ENCODE assay signal across 17 cellular contexts in the genomic region with DNA sequence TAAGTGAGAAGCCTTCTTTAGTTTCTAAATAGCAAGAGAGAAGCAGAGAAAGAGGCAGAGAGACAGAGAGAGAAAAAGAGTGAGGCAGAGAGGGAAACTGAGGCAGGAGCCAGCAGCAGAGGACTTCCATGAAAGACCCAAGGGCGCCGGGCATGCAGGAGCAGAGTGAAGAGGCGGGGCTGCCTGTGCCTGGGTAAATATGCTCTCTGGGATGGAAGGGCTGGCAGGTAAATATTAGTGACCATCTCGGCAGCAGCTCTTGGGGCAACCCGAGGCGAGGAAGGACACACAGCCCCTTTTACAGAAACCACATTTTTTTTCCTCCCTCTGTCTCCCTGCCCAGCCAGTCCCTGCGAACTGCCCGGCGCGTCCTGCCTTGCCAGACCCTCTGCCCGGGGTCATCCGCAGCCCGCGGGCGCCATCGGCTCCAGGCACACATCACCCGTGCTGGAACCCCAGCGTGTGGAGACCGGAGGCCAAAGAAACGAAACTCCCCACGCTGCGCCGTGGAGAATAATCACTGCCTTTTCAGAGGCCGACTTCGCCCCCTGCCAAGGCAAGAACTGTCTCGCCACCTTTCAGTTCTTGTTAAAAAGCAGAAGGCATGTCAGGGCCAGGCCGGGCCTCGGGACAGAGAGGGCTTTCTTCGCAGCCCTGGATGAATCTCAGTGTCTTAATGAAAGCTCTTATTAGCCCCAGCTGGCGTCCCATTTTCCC.
DNase-seq lines count a peak whose midpoint lies in the region; ATAC-seq and TF ChIP-seq lines count a peak whose summit lies in the region.
"Had no signal": no experiment of that assay in that cellular context is flagged by ENCODE, and none has a peak within 500 bp of the region (broad histone marks: within the 10 kb centered on the region; RNA-seq: fewer than 3 reads in every experiment).

No MANE protein-coding gene starts in this region.

- H3K4me3 ChIP-seq in right atrium auricular region: no peak overlapping the region
- no peak overlapping the region for H3K4me3 ChIP-seq in tibial nerve
- H3K4me3 ChIP-seq: HAP-1, upper lobe of left lung had no signal

- H3K9me3 ChIP-seq in right atrium auricular region: peaks cover 0 to under 1% of the 10 kb centered on the region in 2 donors
- peaks cover 0 to 9% (median 0%) of the 10 kb centered on the region in 4 donors for H3K9me3 ChIP-seq in tibial nerve
- H3K9me3 ChIP-seq: HAP-1, upper lobe of left lung had no signal

- WGBS in tibial nerve, 2 donors: 60 to 66% methylated on average over 30 of the region's 30 CpGs

- TF ChIP-seq EP300 in tibial nerve (IDR thresholded peaks at IDR 0.05): no peak

- H3K27me3 ChIP-seq in right atrium auricular region (no peaks in the 10 kb centered on the region), layer of hippocampus (ENCODE audit: control insufficient read depth, insufficient read depth, low read length) (no peaks in the 10 kb centered on the region), tibial nerve (no peaks in the 10 kb centered on the region)
- H3K27me3 ChIP-seq: upper lobe of left lung had no signal

- no peak for TF ChIP-seq POLR2A in tibial nerve (IDR thresholded peaks at IDR 0.05)

- DNase-seq in Right ventricle myocardium inferior (ENCODE audit: missing footprints) (no peak), right atrium auricular region (ENCODE audit: low spot score) (no peak), cerebellar cortex (ENCODE audit: low spot score) (peak; percentile 16), tibial nerve (ENCODE audit: low spot score in 2 of 2) (no peak), NCI-H187 (lab: John Stamatoyannopoulos, UW) (no peak)
- no peak for DNase-seq in activated naive CD4-positive, alpha-beta T cell treated with anti-CD3 and anti-CD28 coated beads, Interleukin-2, amount 50 U/mL, for 16 hours
- DNase-seq: activated CD4-positive, CD25-positive, alpha-beta regulatory T cell; activated CD8-positive, alpha-beta memory T cell treated with anti-CD3 and anti-CD28 coated beads, Interleukin-2, amount 10 ng/mL, durations not matched to agents 7 days and 5 days; activated gamma-delta T cell; GF-D8; small intestine; T-helper 17 cell had no signal

- peaks cover 0 to 4% of the 10 kb centered on the region in 2 donors for H3K4me1 ChIP-seq in right atrium auricular region
- peaks cover 0 to 3% (median 1%) of the 10 kb centered on the region in 4 donors for H3K4me1 ChIP-seq in tibial nerve
- H3K4me1 ChIP-seq: HAP-1, upper lobe of left lung had no signal

- H3K36me3 ChIP-seq in right atrium auricular region (no peaks in the 10 kb centered on the region), tibial nerve (no peaks in the 10 kb centered on the region)
- H3K36me3 ChIP-seq: HAP-1, upper lobe of left lung had no signal

- no peak overlapping the region for H3K27ac ChIP-seq in right atrium auricular region
- peak overlapping the region; percentile 94 for H3K27ac ChIP-seq in layer of hippocampus (ENCODE audit: low read depth, low read length)
- H3K27ac ChIP-seq in tibial nerve: peak overlapping the region in 3 of 4 donors; percentile 8 to 77 (median 72)
- H3K27ac ChIP-seq: upper lobe of left lung had no signal

- ATAC-seq in Right ventricle myocardium inferior (peak; percentile 37), HG03039 (IDR thresholded peaks at IDR 0.05; ENCODE audit: unreplicated experiment) (no peak)
- ATAC-seq: activated CD8-positive, alpha-beta memory T cell treated with anti-CD3 and anti-CD28 coated beads, Interleukin-2, amount 10 ng/mL, durations not matched to agents 7 days and 5 days; stimulated activated effector memory CD8-positive, alpha-beta T cell treated with anti-CD3 and anti-CD28 coated beads, Interleukin-12 subunit alpha, Interleukin-12 subunit beta, amount 100 ng/mL, for 72 hours; T-helper 17 cell had no signal

- TF ChIP-seq CTCF in right atrium auricular region (IDR thresholded peaks at IDR 0.05): no peak
- TF ChIP-seq CTCF in tibial nerve (IDR thresholded peaks at IDR 0.05): no peak

- intact Hi-C loops in Right ventricle myocardium inferior (cut with DNase I): no loop called here

Comparison
In these comparisons a context has a peak if more than half of its experiments do, and no peak if none do; other contexts are left out.
1. H3K27ac ChIP-seq: peak in layer of hippocampus (single experiment) and tibial nerve (3 of 4); none in right atrium auricular region (0 of 2).